In the genomic region with DNA sequence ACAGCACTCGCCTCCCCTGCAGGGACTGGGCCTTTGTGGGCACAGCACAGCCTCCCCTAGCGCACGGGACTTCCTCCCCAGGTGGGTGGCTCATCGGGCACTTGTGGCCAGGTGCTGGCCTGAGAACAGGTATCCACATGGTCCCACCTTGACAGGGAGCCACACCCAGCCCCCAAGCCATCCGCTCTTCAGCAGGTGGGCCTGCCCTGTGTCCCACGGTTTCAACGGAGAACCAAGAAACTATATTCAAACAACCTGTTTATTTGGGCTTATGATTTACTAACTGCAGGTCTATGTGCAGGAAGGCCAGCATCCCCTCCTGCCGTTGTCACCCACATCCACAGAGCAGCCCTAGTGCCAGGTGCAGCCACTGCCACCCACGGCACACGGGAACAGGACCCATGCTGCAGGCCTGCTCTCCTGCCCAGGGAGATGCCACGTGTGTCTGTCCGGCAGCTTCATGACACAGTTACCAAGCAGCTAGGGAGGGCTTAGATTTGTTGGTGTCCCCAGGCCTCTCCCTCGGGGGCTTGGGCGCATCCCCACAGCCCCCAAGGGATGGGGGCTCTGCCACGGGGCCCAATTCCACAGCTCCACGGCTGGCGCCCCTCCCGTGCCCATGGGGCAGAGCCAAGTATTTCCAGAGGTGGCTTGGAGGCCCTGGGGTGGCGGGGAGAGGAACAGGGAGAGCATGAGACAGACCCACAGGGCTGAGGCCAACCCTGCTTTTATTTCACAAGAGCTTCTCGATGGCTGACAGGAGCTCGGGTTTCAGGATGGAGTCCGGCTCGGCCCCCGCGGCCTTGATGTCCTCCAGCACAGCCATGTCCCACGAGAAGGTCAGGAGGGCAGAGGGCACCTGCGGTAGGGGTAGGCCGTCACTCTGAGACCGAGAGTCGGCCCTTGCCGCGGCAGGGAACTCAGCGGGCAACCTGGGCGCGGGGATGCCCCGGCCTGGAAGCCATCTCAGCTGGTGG, we compare ENCODE assay signal across 1 cellular context.
TF ChIP-seq lines count a peak whose summit lies in the region.

No MANE protein-coding gene starts in this region.

TF ChIP-seq in H1, 55 proteins besides CTCF, POLR2A, EP300 and RAD21:
- no peak for TF ChIP-seq JUND (IDR thresholded peaks at IDR 0.05; ENCODE audit: low read length)
- TF ChIP-seq POLR2AphosphoS5 (IDR thresholded peaks at IDR 0.05; ENCODE audit: low read depth, low read length) = peak; percentile 38
